ENCODE assay signal across 11 cellular contexts in the genomic region with DNA sequence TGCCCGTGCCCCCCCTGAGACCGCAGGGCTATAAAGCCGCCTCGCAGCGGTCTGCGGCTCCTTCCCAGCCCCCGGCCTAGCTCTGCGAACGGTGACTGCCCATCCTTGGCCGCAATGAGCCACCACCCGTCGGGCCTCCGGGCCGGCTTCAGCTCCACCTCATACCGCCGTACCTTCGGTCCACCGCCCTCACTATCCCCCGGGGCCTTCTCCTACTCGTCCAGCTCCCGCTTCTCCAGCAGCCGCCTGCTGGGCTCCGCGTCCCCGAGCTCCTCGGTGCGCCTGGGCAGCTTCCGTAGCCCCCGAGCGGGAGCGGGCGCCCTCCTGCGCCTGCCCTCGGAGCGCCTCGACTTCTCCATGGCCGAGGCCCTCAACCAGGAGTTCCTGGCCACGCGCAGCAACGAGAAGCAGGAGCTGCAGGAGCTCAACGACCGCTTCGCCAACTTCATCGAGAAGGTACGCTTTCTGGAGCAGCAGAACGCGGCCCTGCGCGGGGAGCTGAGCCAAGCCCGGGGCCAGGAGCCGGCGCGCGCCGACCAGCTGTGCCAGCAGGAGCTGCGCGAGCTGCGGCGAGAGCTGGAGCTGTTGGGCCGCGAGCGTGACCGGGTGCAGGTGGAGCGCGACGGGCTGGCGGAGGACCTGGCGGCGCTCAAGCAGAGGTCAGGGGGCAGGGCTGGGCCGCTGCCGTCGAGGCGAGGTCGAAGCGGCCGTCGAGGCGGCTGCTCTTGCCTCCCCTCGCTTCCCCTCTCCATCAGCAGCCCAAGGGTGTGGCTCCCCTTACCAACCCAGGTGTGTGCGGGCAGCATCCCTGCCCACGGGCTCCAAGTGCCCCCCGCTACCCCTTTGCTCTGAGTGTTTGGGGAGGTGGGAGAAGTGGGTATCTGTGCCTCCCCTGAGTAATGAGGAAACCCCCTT. TPM values are rescaled to one million over a fixed set of nuclear protein-coding genes. Genes with fewer than 3 reads are reported as not detected.
DNase-seq lines count a peak whose midpoint lies in the region; ATAC-seq and TF ChIP-seq lines count a peak whose summit lies in the region.
"Had no signal": no experiment of that assay in that cellular context is flagged by ENCODE, and none has a peak within 500 bp of the region (broad histone marks: within the 10 kb centered on the region; RNA-seq: fewer than 3 reads in every experiment).

A gene (plus strand): TSS at position 61 of the 915 bp plus-strand sequence. CDS start 54 bp downstream, at position 115.

- H3K27ac ChIP-seq in suprapubic skin: no peak within 1 kb of the TSS

- peaks cover 17% of the 10 kb centered on the region for H3K4me1 Mint-ChIP-seq in activated T-cell treated with anti-CD3 and anti-CD28 coated beads, Interleukin-2, amount 50 U/mL, for 24 hours (ENCODE audit: low read depth)
- peaks cover 19% of the 10 kb centered on the region for H3K4me1 Mint-ChIP-seq in activated T-cell treated with anti-CD3 and anti-CD28 coated beads, Interleukin-2, amount 50 U/mL, for 4 hours (ENCODE audit: low read depth)
- H3K4me1 Mint-ChIP-seq in Calu3 (ENCODE audit: low read depth, unreplicated experiment): peaks cover 23% of the 10 kb centered on the region

- peaks cover 50% of the 10 kb centered on the region for H3K27me3 ChIP-seq in suprapubic skin

- intact Hi-C loops in Calu3 (cut with micrococcal nuclease; ENCODE audit: unreplicated experiment): no loop called here

- no peaks in the 10 kb centered on the region for H3K36me3 Mint-ChIP-seq in activated T-cell treated with anti-CD3 and anti-CD28 coated beads, Interleukin-2, amount 50 U/mL, for 24 hours (ENCODE audit: low read depth)
- no peaks in the 10 kb centered on the region for H3K36me3 Mint-ChIP-seq in activated T-cell treated with anti-CD3 and anti-CD28 coated beads, Interleukin-2, amount 50 U/mL, for 4 hours (ENCODE audit: insufficient read depth)
- peaks cover 11% of the 10 kb centered on the region for H3K36me3 Mint-ChIP-seq in Calu3 (ENCODE audit: insufficient read depth, unreplicated experiment)

- peaks cover 64% of the 10 kb centered on the region for H3K27me3 Mint-ChIP-seq in activated T-cell treated with anti-CD3 and anti-CD28 coated beads, Interleukin-2, amount 50 U/mL, for 24 hours
- peaks cover 61% of the 10 kb centered on the region for H3K27me3 Mint-ChIP-seq in activated T-cell treated with anti-CD3 and anti-CD28 coated beads, Interleukin-2, amount 50 U/mL, for 4 hours (ENCODE audit: low read depth)
- peaks cover 27% of the 10 kb centered on the region for H3K27me3 Mint-ChIP-seq in Calu3 (ENCODE audit: unreplicated experiment)

- DNase-seq in activated T-cell treated with anti-CD3 and anti-CD28 coated beads, Interleukin-2, amount 50 U/mL, for 24 hours: peak; percentile 49
- DNase-seq in activated T-cell treated with anti-CD3 and anti-CD28 coated beads, Interleukin-2, amount 50 U/mL, for 4 hours: no peak
- peak; percentile 33 for DNase-seq in astrocyte of the hippocampus (ENCODE audit: low read depth, low spot score)
- peak; percentile 34 for DNase-seq in iPS-NIHi11 (ENCODE audit: low spot score)
- peak in 1 of 2 donors; percentile 60 for DNase-seq in suprapubic skin (ENCODE audit: low spot score in 2 of 2)
- DNase-seq in kidney glomerular epithelial cell (lab: John Stamatoyannopoulos, UW): no peak
- no peak for DNase-seq in Calu3
- no peak for DNase-seq in NCI-H82 (lab: John Stamatoyannopoulos, UW)
- DNase-seq: activated naive CD4-positive, alpha-beta T cell treated with Interleukin-2 at 50 U/mL for 16 hours had no signal

- H3K27ac Mint-ChIP-seq in activated T-cell treated with anti-CD3 and anti-CD28 coated beads, Interleukin-2, amount 50 U/mL, for 24 hours: no peak within 1 kb of the TSS
- no peak within 1 kb of the TSS for H3K27ac Mint-ChIP-seq in Calu3 (ENCODE audit: unreplicated experiment)
- H3K27ac Mint-ChIP-seq: nephron had no signal

- no peaks in the 10 kb centered on the region for H3K9me3 ChIP-seq in suprapubic skin

- H3K4me1 ChIP-seq in suprapubic skin: peaks cover 43% of the 10 kb centered on the region

- peak within 1 kb of the TSS; percentile 14 for H3K4me3 ChIP-seq in suprapubic skin

- H3K9me3 Mint-ChIP-seq in activated T-cell treated with anti-CD3 and anti-CD28 coated beads, Interleukin-2, amount 50 U/mL, for 24 hours: no peaks in the 10 kb centered on the region
- no peaks in the 10 kb centered on the region for H3K9me3 Mint-ChIP-seq in activated T-cell treated with anti-CD3 and anti-CD28 coated beads, Interleukin-2, amount 50 U/mL, for 4 hours
- H3K9me3 Mint-ChIP-seq in Calu3 (ENCODE audit: low read depth, unreplicated experiment): no peaks in the 10 kb centered on the region
- H3K9me3 Mint-ChIP-seq: nephron had no signal

- BruUV-seq in Calu3 (replicated peaks; lab: Mats Ljungman, UMichigan): no TSS peak

- TF ChIP-seq CTCF in suprapubic skin (IDR thresholded peaks at IDR 0.05) (no peak), Calu3 (IDR thresholded peaks at IDR 0.05; ENCODE audit: unreplicated experiment) (no peak)

- TF ChIP-seq EP300 in suprapubic skin (IDR thresholded peaks at IDR 0.05): no peak

- ATAC-seq in activated T-cell treated with anti-CD3 and anti-CD28 coated beads, Interleukin-2, amount 50 U/mL, for 4 hours: no peak
- ATAC-seq: activated CD4-positive, CD25-positive, alpha-beta regulatory T cell treated with anti-CD3 and anti-CD28 coated beads, Interleukin-2, amount 50 U/mL, for 24 hours had no signal

- TF ChIP-seq POLR2A in suprapubic skin (IDR thresholded peaks at IDR 0.05): no peak

- CTCF ChIA-PET in Calu3 (lab: Charles Lee): interaction anchor here (1.0 kb wide), 1 partner anchor 196 kb away, joined by 5 read pairs; no protein-coding TSS in a partner anchor

- no peaks in the 10 kb centered on the region for H3K36me3 ChIP-seq in suprapubic skin

- WGBS in suprapubic skin: 2% methylated on average over 10 of the region's 82 CpGs

- H3K4me3 Mint-ChIP-seq in activated T-cell treated with anti-CD3 and anti-CD28 coated beads, Interleukin-2, amount 50 U/mL, for 24 hours: no peak within 1 kb of the TSS
- H3K4me3 Mint-ChIP-seq in activated T-cell treated with anti-CD3 and anti-CD28 coated beads, Interleukin-2, amount 50 U/mL, for 4 hours: no peak within 1 kb of the TSS
- H3K4me3 Mint-ChIP-seq in Calu3 (ENCODE audit: low read depth, unreplicated experiment): no peak within 1 kb of the TSS

RNA-seq across cellular contexts. Expression of the gene that starts here (rescaled TPM):
- total RNA-seq in activated T-cell treated with anti-CD3 and anti-CD28 coated beads, Interleukin-2, amount 50 U/mL, for 4 hours: not detected
- total RNA-seq in suprapubic skin: 1 to 10 TPM in 2 of 4 donors, not detected in 2; 1.1 to 1.5 TPM
- not detected in 2 replicates for total RNA-seq in Calu3 (2022)

Comparison
In these comparisons a context has a peak if more than half of its experiments do, and no peak if none do; other contexts are left out.
1. DNase-seq: peak in activated T-cell treated with anti-CD3 and anti-CD28 coated beads, Interleukin-2, amount 50 U/mL, for 24 hours (single experiment), astrocyte of the hippocampus (single experiment) and iPS-NIHi11 (single experiment); none in activated T-cell treated with anti-CD3 and anti-CD28 coated beads, Interleukin-2, amount 50 U/mL, for 4 hours (single experiment), kidney glomerular epithelial cell (single experiment), Calu3 (single experiment) and NCI-H82 (single experiment).